ENCODE assay signal across 1 cellular context in genomic region chr16:11915644-11916523, GRCh38.
TF ChIP-seq lines count a peak whose summit lies in the region.

TSS of gene GSPT1 (minus strand) at chr16:11915956. CDS start at chr16:11915720, 236 bp downstream.

TF ChIP-seq in HepG2, 621 proteins besides CTCF, POLR2A, EP300 and RAD21 (continued from another document and continues in another):
- TF ChIP-seq ZSCAN20 (CRISPR knock-in tag; IDR thresholded peaks at IDR 0.05; ENCODE audit: borderline replicate concordance) (peak; percentile 73; the same call in 1 of the 2 replicates), TP53 (CRISPR knock-in tag; conservative IDR thresholded peaks at IDR 0.05) (no peak), MBD4 (IDR thresholded peaks at IDR 0.05; ENCODE audit: borderline replicate concordance, low read length) (no peak), ZNF512 (CRISPR knock-in tag; IDR thresholded peaks at IDR 0.05) (peak; percentile 78; the same call in 1 of the 2 replicates), BRCA1 (CRISPR knock-in tag; IDR thresholded peaks at IDR 0.05) (no peak), TIGD3 (CRISPR knock-in tag; IDR thresholded peaks at IDR 0.05; ENCODE audit: borderline replicate concordance) (no peak; the same call in 1 of the 2 replicates), ZNF354B (CRISPR knock-in tag; IDR thresholded peaks at IDR 0.05) (peak; percentile 87; the same call in 1 of the 2 replicates), RNF2 (conservative IDR thresholded peaks at IDR 0.05; ENCODE audit: low read depth) (no peak; the same call in 1 of the 2 replicates), ZKSCAN5 (CRISPR knock-in tag; IDR thresholded peaks at IDR 0.05) (no peak; the same call in none of the 2 replicates), PRMT3 (CRISPR knock-in tag; IDR thresholded peaks at IDR 0.05; ENCODE audit: borderline replicate concordance, low read depth) (no peak; the same call in 1 of the 2 replicates), GTF3A (CRISPR knock-in tag; conservative IDR thresholded peaks at IDR 0.05) (peak; percentile 93; the same call in 1 of the 2 replicates), IKZF1 (IDR thresholded peaks at IDR 0.05) (no peak), SRSF9 (IDR thresholded peaks at IDR 0.05; ENCODE audit: borderline replicate concordance, insufficient read depth, low read depth, low read length, poor library complexity, severe bottlenecking) (no peak), CERS6 (CRISPR knock-in tag; IDR thresholded peaks at IDR 0.05) (no peak), RBFOX2 (IDR thresholded peaks at IDR 0.05; ENCODE audit: low read depth, low read length) (peak; percentile 98), RFX5 (IDR thresholded peaks at IDR 0.05; ENCODE audit: low read depth, low read length) (peak; percentile 31; the same call in 1 of the 2 replicates), ZNF512B (CRISPR knock-in tag; IDR thresholded peaks at IDR 0.05; ENCODE audit: borderline replicate concordance) (peak; percentile 69; the same call in 1 of the 2 replicates), ZKSCAN1 (IDR thresholded peaks at IDR 0.05; ENCODE audit: low read length) (no peak), ZNF382 (CRISPR knock-in tag; IDR thresholded peaks at IDR 0.05; ENCODE audit: borderline replicate concordance) (no peak), ZNF839 (CRISPR knock-in tag; IDR thresholded peaks at IDR 0.05; ENCODE audit: borderline replicate concordance) (peak; percentile 89; the same call in 1 of the 2 replicates), RXRA (CRISPR knock-in tag; IDR thresholded peaks at IDR 0.05) (peak; percentile 97), ATM (IDR thresholded peaks at IDR 0.05; ENCODE audit: borderline replicate concordance) (no peak), NR1H2 (CRISPR knock-in tag; IDR thresholded peaks at IDR 0.05; ENCODE audit: borderline replicate concordance, low read depth) (peak; percentile 77; the same call in 1 of the 2 replicates), FOXC1 (CRISPR knock-in tag; IDR thresholded peaks at IDR 0.05; ENCODE audit: borderline replicate concordance) (peak; percentile 98), PRPF4 (IDR thresholded peaks at IDR 0.05; ENCODE audit: low read depth, low read length, poor library complexity, severe bottlenecking) (no peak), ARNT2 (CRISPR knock-in tag; IDR thresholded peaks at IDR 0.05; ENCODE audit: low read depth) (peak; percentile 56; the same call in 1 of the 2 replicates), ZFP62 (CRISPR knock-in tag; IDR thresholded peaks at IDR 0.05) (peak; percentile 99), ZNF282 (IDR thresholded peaks at IDR 0.05; ENCODE audit: partially characterized antibody) (no peak), ZNF737 (CRISPR knock-in tag; IDR thresholded peaks at IDR 0.05; ENCODE audit: borderline replicate concordance) (0 out of 2 replicates have a peak, but pooled peaks have one; percentile 79), CHD4 (IDR thresholded peaks at IDR 0.05; ENCODE audit: borderline replicate concordance, low read length) (no peak)
- TF ChIP-seq, protein P1, sequence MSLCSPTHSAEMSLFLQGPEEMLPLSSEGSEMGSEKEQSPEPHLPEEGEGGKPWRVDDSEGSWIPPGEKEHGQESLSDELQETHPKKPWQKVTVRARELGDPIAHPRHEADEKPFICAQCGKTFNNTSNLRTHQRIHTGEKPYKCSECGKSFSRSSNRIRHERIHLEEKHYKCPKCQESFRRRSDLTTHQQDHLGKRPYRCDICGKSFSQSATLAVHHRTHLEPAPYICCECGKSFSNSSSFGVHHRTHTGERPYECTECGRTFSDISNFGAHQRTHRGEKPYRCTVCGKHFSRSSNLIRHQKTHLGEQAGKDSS (CRISPR knock-in tag; IDR thresholded peaks at IDR 0.05; ENCODE audit: borderline replicate concordance, low read depth) = peak; percentile 84; the same call in 1 of the 2 replicates
- TF ChIP-seq, protein P2, sequence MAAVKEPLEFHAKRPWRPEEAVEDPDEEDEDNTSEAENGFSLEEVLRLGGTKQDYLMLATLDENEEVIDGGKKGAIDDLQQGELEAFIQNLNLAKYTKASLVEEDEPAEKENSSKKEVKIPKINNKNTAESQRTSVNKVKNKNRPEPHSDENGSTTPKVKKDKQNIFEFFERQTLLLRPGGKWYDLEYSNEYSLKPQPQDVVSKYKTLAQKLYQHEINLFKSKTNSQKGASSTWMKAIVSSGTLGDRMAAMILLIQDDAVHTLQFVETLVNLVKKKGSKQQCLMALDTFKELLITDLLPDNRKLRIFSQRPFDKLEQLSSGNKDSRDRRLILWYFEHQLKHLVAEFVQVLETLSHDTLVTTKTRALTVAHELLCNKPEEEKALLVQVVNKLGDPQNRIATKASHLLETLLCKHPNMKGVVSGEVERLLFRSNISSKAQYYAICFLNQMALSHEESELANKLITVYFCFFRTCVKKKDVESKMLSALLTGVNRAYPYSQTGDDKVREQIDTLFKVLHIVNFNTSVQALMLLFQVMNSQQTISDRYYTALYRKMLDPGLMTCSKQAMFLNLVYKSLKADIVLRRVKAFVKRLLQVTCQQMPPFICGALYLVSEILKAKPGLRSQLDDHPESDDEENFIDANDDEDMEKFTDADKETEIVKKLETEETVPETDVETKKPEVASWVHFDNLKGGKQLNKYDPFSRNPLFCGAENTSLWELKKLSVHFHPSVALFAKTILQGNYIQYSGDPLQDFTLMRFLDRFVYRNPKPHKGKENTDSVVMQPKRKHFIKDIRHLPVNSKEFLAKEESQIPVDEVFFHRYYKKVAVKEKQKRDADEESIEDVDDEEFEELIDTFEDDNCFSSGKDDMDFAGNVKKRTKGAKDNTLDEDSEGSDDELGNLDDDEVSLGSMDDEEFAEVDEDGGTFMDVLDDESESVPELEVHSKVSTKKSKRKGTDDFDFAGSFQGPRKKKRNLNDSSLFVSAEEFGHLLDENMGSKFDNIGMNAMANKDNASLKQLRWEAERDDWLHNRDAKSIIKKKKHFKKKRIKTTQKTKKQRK (IDR thresholded peaks at IDR 0.05; ENCODE audit: low read length) = no peak
- TF ChIP-seq, protein P3, sequence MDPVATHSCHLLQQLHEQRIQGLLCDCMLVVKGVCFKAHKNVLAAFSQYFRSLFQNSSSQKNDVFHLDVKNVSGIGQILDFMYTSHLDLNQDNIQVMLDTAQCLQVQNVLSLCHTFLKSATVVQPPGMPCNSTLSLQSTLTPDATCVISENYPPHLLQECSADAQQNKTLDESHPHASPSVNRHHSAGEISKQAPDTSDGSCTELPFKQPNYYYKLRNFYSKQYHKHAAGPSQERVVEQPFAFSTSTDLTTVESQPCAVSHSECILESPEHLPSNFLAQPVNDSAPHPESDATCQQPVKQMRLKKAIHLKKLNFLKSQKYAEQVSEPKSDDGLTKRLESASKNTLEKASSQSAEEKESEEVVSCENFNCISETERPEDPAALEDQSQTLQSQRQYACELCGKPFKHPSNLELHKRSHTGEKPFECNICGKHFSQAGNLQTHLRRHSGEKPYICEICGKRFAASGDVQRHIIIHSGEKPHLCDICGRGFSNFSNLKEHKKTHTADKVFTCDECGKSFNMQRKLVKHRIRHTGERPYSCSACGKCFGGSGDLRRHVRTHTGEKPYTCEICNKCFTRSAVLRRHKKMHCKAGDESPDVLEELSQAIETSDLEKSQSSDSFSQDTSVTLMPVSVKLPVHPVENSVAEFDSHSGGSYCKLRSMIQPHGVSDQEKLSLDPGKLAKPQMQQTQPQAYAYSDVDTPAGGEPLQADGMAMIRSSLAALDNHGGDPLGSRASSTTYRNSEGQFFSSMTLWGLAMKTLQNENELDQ (CRISPR knock-in tag; IDR thresholded peaks at IDR 0.05; ENCODE audit: borderline replicate concordance) = peak; percentile 58
- TF ChIP-seq, protein P4, sequence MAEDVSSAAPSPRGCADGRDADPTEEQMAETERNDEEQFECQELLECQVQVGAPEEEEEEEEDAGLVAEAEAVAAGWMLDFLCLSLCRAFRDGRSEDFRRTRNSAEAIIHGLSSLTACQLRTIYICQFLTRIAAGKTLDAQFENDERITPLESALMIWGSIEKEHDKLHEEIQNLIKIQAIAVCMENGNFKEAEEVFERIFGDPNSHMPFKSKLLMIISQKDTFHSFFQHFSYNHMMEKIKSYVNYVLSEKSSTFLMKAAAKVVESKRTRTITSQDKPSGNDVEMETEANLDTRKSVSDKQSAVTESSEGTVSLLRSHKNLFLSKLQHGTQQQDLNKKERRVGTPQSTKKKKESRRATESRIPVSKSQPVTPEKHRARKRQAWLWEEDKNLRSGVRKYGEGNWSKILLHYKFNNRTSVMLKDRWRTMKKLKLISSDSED (CRISPR knock-in tag; IDR thresholded peaks at IDR 0.05) = no peak
- TF ChIP-seq, protein P5, sequence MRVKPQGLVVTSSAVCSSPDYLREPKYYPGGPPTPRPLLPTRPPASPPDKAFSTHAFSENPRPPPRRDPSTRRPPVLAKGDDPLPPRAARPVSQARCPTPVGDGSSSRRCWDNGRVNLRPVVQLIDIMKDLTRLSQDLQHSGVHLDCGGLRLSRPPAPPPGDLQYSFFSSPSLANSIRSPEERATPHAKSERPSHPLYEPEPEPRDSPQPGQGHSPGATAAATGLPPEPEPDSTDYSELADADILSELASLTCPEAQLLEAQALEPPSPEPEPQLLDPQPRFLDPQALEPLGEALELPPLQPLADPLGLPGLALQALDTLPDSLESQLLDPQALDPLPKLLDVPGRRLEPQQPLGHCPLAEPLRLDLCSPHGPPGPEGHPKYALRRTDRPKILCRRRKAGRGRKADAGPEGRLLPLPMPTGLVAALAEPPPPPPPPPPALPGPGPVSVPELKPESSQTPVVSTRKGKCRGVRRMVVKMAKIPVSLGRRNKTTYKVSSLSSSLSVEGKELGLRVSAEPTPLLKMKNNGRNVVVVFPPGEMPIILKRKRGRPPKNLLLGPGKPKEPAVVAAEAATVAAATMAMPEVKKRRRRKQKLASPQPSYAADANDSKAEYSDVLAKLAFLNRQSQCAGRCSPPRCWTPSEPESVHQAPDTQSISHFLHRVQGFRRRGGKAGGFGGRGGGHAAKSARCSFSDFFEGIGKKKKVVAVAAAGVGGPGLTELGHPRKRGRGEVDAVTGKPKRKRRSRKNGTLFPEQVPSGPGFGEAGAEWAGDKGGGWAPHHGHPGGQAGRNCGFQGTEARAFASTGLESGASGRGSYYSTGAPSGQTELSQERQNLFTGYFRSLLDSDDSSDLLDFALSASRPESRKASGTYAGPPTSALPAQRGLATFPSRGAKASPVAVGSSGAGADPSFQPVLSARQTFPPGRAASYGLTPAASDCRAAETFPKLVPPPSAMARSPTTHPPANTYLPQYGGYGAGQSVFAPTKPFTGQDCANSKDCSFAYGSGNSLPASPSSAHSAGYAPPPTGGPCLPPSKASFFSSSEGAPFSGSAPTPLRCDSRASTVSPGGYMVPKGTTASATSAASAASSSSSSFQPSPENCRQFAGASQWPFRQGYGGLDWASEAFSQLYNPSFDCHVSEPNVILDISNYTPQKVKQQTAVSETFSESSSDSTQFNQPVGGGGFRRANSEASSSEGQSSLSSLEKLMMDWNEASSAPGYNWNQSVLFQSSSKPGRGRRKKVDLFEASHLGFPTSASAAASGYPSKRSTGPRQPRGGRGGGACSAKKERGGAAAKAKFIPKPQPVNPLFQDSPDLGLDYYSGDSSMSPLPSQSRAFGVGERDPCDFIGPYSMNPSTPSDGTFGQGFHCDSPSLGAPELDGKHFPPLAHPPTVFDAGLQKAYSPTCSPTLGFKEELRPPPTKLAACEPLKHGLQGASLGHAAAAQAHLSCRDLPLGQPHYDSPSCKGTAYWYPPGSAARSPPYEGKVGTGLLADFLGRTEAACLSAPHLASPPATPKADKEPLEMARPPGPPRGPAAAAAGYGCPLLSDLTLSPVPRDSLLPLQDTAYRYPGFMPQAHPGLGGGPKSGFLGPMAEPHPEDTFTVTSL (CRISPR knock-in tag; IDR thresholded peaks at IDR 0.05; ENCODE audit: borderline replicate concordance) = no peak
- TF ChIP-seq, protein P6, sequence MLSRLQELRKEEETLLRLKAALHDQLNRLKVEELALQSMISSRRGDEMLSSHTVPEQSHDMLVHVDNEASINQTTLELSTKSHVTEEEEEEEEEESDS (CRISPR knock-in tag; IDR thresholded peaks at IDR 0.05; ENCODE audit: borderline replicate concordance) = peak; percentile 74; the same call in 1 of the 2 replicates
